Comparison of ENCODE assay signal across 13 cellular contexts in the genomic region with DNA sequence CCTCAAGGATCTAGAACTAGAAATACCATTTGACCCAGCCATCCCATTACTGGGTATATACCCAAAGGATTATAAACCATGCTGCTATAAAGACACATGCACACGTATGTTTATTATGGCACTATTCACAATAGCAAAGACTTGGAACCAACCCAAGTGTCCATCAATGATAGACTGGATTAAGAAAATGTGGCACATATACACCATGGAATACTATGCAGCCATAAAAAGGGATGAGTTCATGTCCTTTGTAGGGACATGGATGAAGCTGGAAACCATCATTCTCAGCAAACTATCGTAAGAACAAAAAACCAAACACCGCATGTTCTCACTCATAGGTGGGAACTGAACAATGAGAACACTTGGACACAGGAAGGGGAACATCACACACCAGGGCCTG. TPM values are rescaled to one million over a fixed set of nuclear protein-coding genes. Genes with fewer than 3 reads are reported as not detected.
DNase-seq lines count a peak whose midpoint lies in the region; ATAC-seq, FAIRE-seq and TF ChIP-seq lines count a peak whose summit lies in the region.
"Not testable (repeated sequence)": the region's sequence is repeated elsewhere in the genome, so short reads cannot be mapped to it uniquely, and the experiment has no call there.
"Had no signal": no experiment of that assay in that cellular context is flagged by ENCODE, and none has a peak within 500 bp of the region (broad histone marks: within the 10 kb centered on the region; RNA-seq: fewer than 3 reads in every experiment).

No MANE protein-coding gene starts in this region.

- H3K79me2 ChIP-seq in PC-9 (ENCODE audit: low read depth): peaks cover 19% of the 10 kb centered on the region; the same call in 1 of the 2 replicates
- H3K79me2 ChIP-seq in K562 (ENCODE audit: control insufficient read depth, insufficient read depth, low read length): peaks cover 29% of the 10 kb centered on the region

- H3K27ac Mint-ChIP-seq in CD4-positive, CD25-positive, alpha-beta regulatory T cell; glutamatergic neuron (ENCODE audit: unreplicated experiment); nephron progenitor cell; progenitor cell of endocrine pancreas: not testable (repeated sequence)
- H3K27ac Mint-ChIP-seq in activated naive CD4-positive, alpha-beta T cell treated with anti-CD3 and anti-CD28 coated beads, Interleukin-2, amount 50 U/mL, for 24 hours: peak overlapping the region; percentile 70

- not testable (repeated sequence) for ATAC-seq in CD4-positive, CD25-positive, alpha-beta regulatory T cell (ENCODE audit: low read depth in 2 of 2); K562

- H3K27me3 Mint-ChIP-seq in CD4-positive, CD25-positive, alpha-beta regulatory T cell; activated naive CD4-positive, alpha-beta T cell treated with anti-CD3 and anti-CD28 coated beads, Interleukin-2, amount 50 U/mL, for 24 hours; glutamatergic neuron (ENCODE audit: unreplicated experiment); nephron progenitor cell (ENCODE audit: low read depth, poor library complexity); progenitor cell of endocrine pancreas: not testable (repeated sequence)

- peak overlapping the region in 3 of 4 donors; percentile 32 to 66 (median 57) for H3K4me3 Mint-ChIP-seq in CD4-positive, CD25-positive, alpha-beta regulatory T cell
- H3K4me3 Mint-ChIP-seq in activated naive CD4-positive, alpha-beta T cell treated with anti-CD3 and anti-CD28 coated beads, Interleukin-2, amount 50 U/mL, for 24 hours: not testable (repeated sequence)
- H3K4me3 Mint-ChIP-seq in glutamatergic neuron (ENCODE audit: unreplicated experiment) (peak overlapping the region; percentile 68), nephron progenitor cell (peak overlapping the region; percentile 54), progenitor cell of endocrine pancreas (ENCODE audit: low read depth) (peak overlapping the region; percentile 42)

- H3K9ac ChIP-seq in K562 (ENCODE audit: insufficient read depth in 1 of 2, low read depth in 2 of 2, low read length in 2 of 2): not testable (repeated sequence)

- H3K4me3 ChIP-seq in CD4-positive, CD25-positive, alpha-beta regulatory T cell (ENCODE audit: low read depth, low read length); PC-9; K562: not testable (repeated sequence)

- intact Hi-C loops in PC-9 (cut with micrococcal nuclease; ENCODE audit: unreplicated experiment); K562 (cut with micrococcal nuclease): not testable (repeated sequence)

- not testable (repeated sequence) for TF ChIP-seq CTCF in PC-9 (conservative IDR thresholded peaks at IDR 0.05); K562 (IDR thresholded peaks at IDR 0.05 in 2 of 3, conservative IDR thresholded peaks at IDR 0.05 in 1 of 3; ENCODE audit: insufficient read depth in 2 of 3, low read depth in 1 of 3, low read length in 3 of 3); glutamatergic neuron (IDR thresholded peaks at IDR 0.05; ENCODE audit: partially characterized antibody, unreplicated experiment); nephron progenitor cell (IDR thresholded peaks at IDR 0.05); progenitor cell of endocrine pancreas (IDR thresholded peaks at IDR 0.05; ENCODE audit: unreplicated experiment)

- not testable (repeated sequence) for H3K27ac ChIP-seq in CD4-positive, CD25-positive, alpha-beta regulatory T cell (ENCODE audit: insufficient read depth, low read length, poor library complexity, severe bottlenecking); PC-9; K562 (ENCODE audit: extremely low read depth, low read depth, low read length)

- H3K9me3 Mint-ChIP-seq in CD4-positive, CD25-positive, alpha-beta regulatory T cell; activated naive CD4-positive, alpha-beta T cell treated with anti-CD3 and anti-CD28 coated beads, Interleukin-2, amount 50 U/mL, for 24 hours; glutamatergic neuron (ENCODE audit: unreplicated experiment); nephron progenitor cell; progenitor cell of endocrine pancreas (ENCODE audit: low read depth): not testable (repeated sequence)

- in situ Hi-C loops in K562 (cut with MboI): not testable (repeated sequence)

- peaks cover 12% of the 10 kb centered on the region for H3K36me3 Mint-ChIP-seq in CD4-positive, CD25-positive, alpha-beta regulatory T cell
- not testable (repeated sequence) for H3K36me3 Mint-ChIP-seq in activated naive CD4-positive, alpha-beta T cell treated with anti-CD3 and anti-CD28 coated beads, Interleukin-2, amount 50 U/mL, for 24 hours; glutamatergic neuron (ENCODE audit: unreplicated experiment)
- H3K36me3 Mint-ChIP-seq in nephron progenitor cell (ENCODE audit: low read depth) (peaks cover 39% of the 10 kb centered on the region), progenitor cell of endocrine pancreas (ENCODE audit: insufficient read depth) (peaks cover 18% of the 10 kb centered on the region)

- POLR2A ChIA-PET in PC-9 (lab: Charles Lee; ENCODE audit: unreplicated experiment): not testable (repeated sequence)
- POLR2A ChIA-PET in K562 (lab: Yijun Ruan, JAX): interaction anchor here (0.6 to 3.4 kb wide), 3 partner anchors 8 to 142 kb away, joined by 3 to 22 read pairs (median 5); no protein-coding TSS in a partner anchor

- H3K36me3 ChIP-seq in CD4-positive, CD25-positive, alpha-beta regulatory T cell (ENCODE audit: control insufficient read depth, insufficient read depth, low read length); PC-9 (ENCODE audit: low read depth): not testable (repeated sequence)
- peaks cover 14% of the 10 kb centered on the region; the same call in 2 of the 3 replicates for H3K36me3 ChIP-seq in K562 (ENCODE audit: control insufficient read depth, insufficient read depth, low read length)

- not testable (repeated sequence) for H3F3A ChIP-seq in PC-9 (ENCODE audit: insufficient read depth, low read depth)

- not testable (repeated sequence) for H3K4me2 ChIP-seq in PC-9; K562 (ENCODE audit: insufficient read depth, low read length)

- not testable (repeated sequence) for TF ChIP-seq RAD21 in K562 (CRISPR knock-in tag; conservative IDR thresholded peaks at IDR 0.05 in 1 of 2, IDR thresholded peaks at IDR 0.05 in 1 of 2)

- BruUV-seq in PC-9 (replicated peaks; lab: Mats Ljungman, UMichigan): TSS peak; percentile 0
- BruUV-seq in K562 (replicated peaks; lab: Mats Ljungman, UMichigan): not testable (repeated sequence)

- not testable (repeated sequence) for H3K9me3 ChIP-seq in CD4-positive, CD25-positive, alpha-beta regulatory T cell (ENCODE audit: control insufficient read depth in 2 of 2, low read length in 2 of 2); PC-9 (ENCODE audit: insufficient read depth, low read depth); K562 (replicated peaks; ENCODE audit: control insufficient read depth, insufficient read depth, low read depth, low read length)

- DNase-seq in CD4-positive, CD25-positive, alpha-beta regulatory T cell; PC-9; K562 (ENCODE audit: extremely low read depth in 1 of 4, low spot score in 3 of 4); glutamatergic neuron; nephron progenitor cell; progenitor cell of endocrine pancreas (ENCODE audit: low spot score, unreplicated experiment): not testable (repeated sequence)

- not testable (repeated sequence) for H3K9me1 ChIP-seq in K562 (ENCODE audit: control insufficient read depth, insufficient read depth, low read length)

- not testable (repeated sequence) for TF ChIP-seq POLR2A in K562 (conservative IDR thresholded peaks at IDR 0.05)

- H4K20me1 ChIP-seq in PC-9 (ENCODE audit: insufficient read depth); K562 (replicated peaks; ENCODE audit: control insufficient read depth, insufficient read depth, low read length): not testable (repeated sequence)

- H2AFZ ChIP-seq in PC-9; K562 (ENCODE audit: low read depth, low read length): not testable (repeated sequence)

- peaks cover 20 to 36% (median 27%) of the 10 kb centered on the region in 4 donors for H3K4me1 Mint-ChIP-seq in CD4-positive, CD25-positive, alpha-beta regulatory T cell
- peaks cover 25% of the 10 kb centered on the region for H3K4me1 Mint-ChIP-seq in activated naive CD4-positive, alpha-beta T cell treated with anti-CD3 and anti-CD28 coated beads, Interleukin-2, amount 50 U/mL, for 24 hours
- H3K4me1 Mint-ChIP-seq in glutamatergic neuron (ENCODE audit: low read depth, unreplicated experiment); progenitor cell of endocrine pancreas (ENCODE audit: low read depth): not testable (repeated sequence)
- peaks cover 18% of the 10 kb centered on the region for H3K4me1 Mint-ChIP-seq in nephron progenitor cell

- not testable (repeated sequence) for H3K27me3 ChIP-seq in CD4-positive, CD25-positive, alpha-beta regulatory T cell (ENCODE audit: control insufficient read depth, insufficient read depth, low read length); PC-9 (ENCODE audit: insufficient read depth, low read depth); K562 (ENCODE audit: control insufficient read depth in 2 of 2, insufficient read depth in 2 of 2, low read length in 2 of 2)

- CTCF ChIA-PET in PC-9 (lab: Charles Lee); K562 (lab: Yijun Ruan, JAX; ENCODE audit: low intra/inter-chr PET ratio): not testable (repeated sequence)

- WGBS in K562 (ENCODE audit: insufficient coverage, low coverage, missing lambda C conversion rate): 100% methylated on average over 1 of the region's 3 CpGs

- not testable (repeated sequence) for FAIRE-seq in K562 (lab: Jason Lieb, UNC)

- peaks cover 19% of the 10 kb centered on the region for H3K4me1 ChIP-seq in CD4-positive, CD25-positive, alpha-beta regulatory T cell (ENCODE audit: control insufficient read depth, insufficient read depth, low read length, poor library complexity, severe bottlenecking)
- peaks cover 21% of the 10 kb centered on the region for H3K4me1 ChIP-seq in PC-9 (replicated peaks; ENCODE audit: insufficient read depth)
- H3K4me1 ChIP-seq in K562 (replicated peaks in 1 of 2; ENCODE audit: control insufficient read depth in 2 of 2, insufficient read depth in 2 of 2, low read length in 2 of 2): peaks cover 16 to 23% of the 10 kb centered on the region in 2 experiments

- H3K9me2 ChIP-seq in PC-9 (ENCODE audit: insufficient read depth): not testable (repeated sequence)

- TF ChIP-seq EP300 in K562 (IDR thresholded peaks at IDR 0.05; ENCODE audit: low read length): not testable (repeated sequence)

RNA-seq across cellular contexts. Expression of a gene that starts 2.1 kb away (rescaled TPM):
- 4.9 TPM for total RNA-seq in CD4-positive, CD25-positive, alpha-beta regulatory T cell
- polyA plus RNA-seq in CD4-positive, CD25-positive, alpha-beta regulatory T cell: 1 to 10 TPM; 2.8 to 4.1 (median 3.5) TPM
- total RNA-seq in PC-9 (2021) (20.8 and 31.2 TPM in 2 replicates), K562 (2014; rRNA removed) (15.7 and 18.2 TPM in 2 replicates), K562 (2014; rRNA removed; fragmentation: Illumina TruSeq; extraction: Trizol) (23.7 and 25.0 TPM in 2 replicates), K562 (2015; rRNA removed; fragmentation: Illumina TruSeq; extraction: Trizol) (22.2 and 23.7 TPM in 2 replicates), K562 (2021) (20.5 and 22.5 TPM in 2 replicates), glutamatergic neuron (ENCODE audit: unreplicated experiment) (4.9 TPM), progenitor cell of endocrine pancreas (10.4 and 12.9 TPM in 2 replicates)
- 68.5 and 80.5 TPM in 2 replicates for total RNA-seq in K562 (2011; cell fraction: chromatin; rRNA removed; ENCODE audit: low replicate concordance)
- 66.4 and 81.6 TPM in 2 replicates for total RNA-seq in K562 (2011; cell fraction: nucleolus; rRNA removed)
- 80.8 and 97.2 TPM in 2 replicates for total RNA-seq in K562 (2011; cell fraction: nucleoplasm; rRNA removed)
- polyA plus RNA-seq in K562 (2011; rRNA removed) (15.3 and 24.9 TPM in 2 replicates), K562 (2014; fragmentation: Illumina TruSeq; extraction: Trizol) (25.3 and 31.4 TPM in 2 replicates), K562 (2014; fragmentation: Nextera tagmentation; extraction: Ambion mirVana) (10 to 100 TPM in 1 of 2 experiments, 1 to 10 TPM in 1; 8.0 to 12.9 TPM), K562 (2014; rRNA removed) (16.6 and 20.3 TPM in 2 replicates)
- 13.2 and 16.1 TPM in 2 replicates for polyA plus RNA-seq in K562 (2011; cell fraction: cytosol; rRNA removed)
- 28.4 and 45.9 TPM in 2 replicates for polyA plus RNA-seq in K562 (2011; cell fraction: nucleus; rRNA removed)
- 15.9 and 21.3 TPM in 2 replicates for polyA plus RNA-seq in K562 (2012)
- polyA minus RNA-seq in K562 (2011; rRNA and poly(A)+ RNA removed): 21.4 and 35.1 TPM in 2 replicates
- polyA minus RNA-seq in K562 (2011; cell fraction: cytosol; rRNA and poly(A)+ RNA removed): 14.4 and 16.4 TPM in 2 replicates
- polyA minus RNA-seq in K562 (2011; cell fraction: nucleus; rRNA and poly(A)+ RNA removed): 24.0 and 28.0 TPM in 2 replicates

RNA-seq across cellular contexts. Expression of a gene that starts 2.4 kb away (rescaled TPM):
- total RNA-seq in CD4-positive, CD25-positive, alpha-beta regulatory T cell: 24.4 TPM
- polyA plus RNA-seq in CD4-positive, CD25-positive, alpha-beta regulatory T cell: 100 to 1,000 TPM in 2 of 4 donors, 10 to 100 TPM in 2; 82.7 to 126 (median 98.9) TPM
- 32.3 and 32.6 TPM in 2 replicates for total RNA-seq in PC-9 (2021)
- total RNA-seq in K562 (2011; cell fraction: chromatin; rRNA removed; ENCODE audit: low replicate concordance): 6.8 and 15.4 TPM in 2 replicates
- total RNA-seq in K562 (2011; cell fraction: nucleolus; rRNA removed): 7.5 and 9.5 TPM in 2 replicates
- 9.6 and 14.4 TPM in 2 replicates for total RNA-seq in K562 (2011; cell fraction: nucleoplasm; rRNA removed)
- total RNA-seq in K562 (2014; rRNA removed): 32.6 and 44.7 TPM in 2 replicates
- 46.5 and 48.3 TPM in 2 replicates for total RNA-seq in K562 (2014; rRNA removed; fragmentation: Illumina TruSeq; extraction: Trizol)
- 41.1 and 44.5 TPM in 2 replicates for total RNA-seq in K562 (2015; rRNA removed; fragmentation: Illumina TruSeq; extraction: Trizol)
- 31.7 and 36.0 TPM in 2 replicates for total RNA-seq in K562 (2021)
- polyA plus RNA-seq in K562 (2011; rRNA removed): 42.8 and 49.4 TPM in 2 replicates
- polyA plus RNA-seq in K562 (2011; cell fraction: cytosol; rRNA removed): 12.9 and 26.0 TPM in 2 replicates
- polyA plus RNA-seq in K562 (2011; cell fraction: nucleus; rRNA removed): 7.9 and 14.9 TPM in 2 replicates
- 43.0 and 46.8 TPM in 2 replicates for polyA plus RNA-seq in K562 (2012)
- polyA plus RNA-seq in K562 (2014; fragmentation: Illumina TruSeq; extraction: Trizol): 49.7 and 53.2 TPM in 2 replicates
- polyA plus RNA-seq in K562 (2014; fragmentation: Nextera tagmentation; extraction: Ambion mirVana): 10 to 100 TPM; 37.9 TPM
- polyA plus RNA-seq in K562 (2014; rRNA removed): 32.6 and 40.0 TPM in 2 replicates
- polyA minus RNA-seq in K562 (2011; rRNA and poly(A)+ RNA removed): 19.4 and 19.7 TPM in 2 replicates
- polyA minus RNA-seq in K562 (2011; cell fraction: cytosol; rRNA and poly(A)+ RNA removed): 3.7 and 6.6 TPM in 2 replicates
- 2.6 and 5.1 TPM in 2 replicates for polyA minus RNA-seq in K562 (2011; cell fraction: nucleus; rRNA and poly(A)+ RNA removed)
- total RNA-seq in glutamatergic neuron (ENCODE audit: unreplicated experiment): 100 TPM
- 58.4 and 65.8 TPM in 2 replicates for total RNA-seq in progenitor cell of endocrine pancreas

RNA-seq across cellular contexts. Expression of a gene that starts 30.0 kb away (rescaled TPM):
- total RNA-seq in CD4-positive, CD25-positive, alpha-beta regulatory T cell: 1.1 TPM
- polyA plus RNA-seq in CD4-positive, CD25-positive, alpha-beta regulatory T cell: under 1 TPM in 1 of 4 donors, not detected in 3; 0.12 TPM
- total RNA-seq in PC-9 (2021): 0.28 and 1.0 TPM in 2 replicates
- 0.53 and 2.8 TPM in 2 replicates for total RNA-seq in K562 (2011; cell fraction: chromatin; rRNA removed; ENCODE audit: low replicate concordance)
- 1.0 and 1.2 TPM in 2 replicates for total RNA-seq in K562 (2011; cell fraction: nucleolus; rRNA removed)
- total RNA-seq in K562 (2011; cell fraction: nucleoplasm; rRNA removed): 1.4 and 1.8 TPM in 2 replicates
- 0.08 and 0.09 TPM in 2 replicates for total RNA-seq in K562 (2014; rRNA removed)
- total RNA-seq in K562 (2014; rRNA removed; fragmentation: Illumina TruSeq; extraction: Trizol): 0.18 and 0.22 TPM in 2 replicates
- total RNA-seq in K562 (2015; rRNA removed; fragmentation: Illumina TruSeq; extraction: Trizol): 0.04 and 0.22 TPM in 2 replicates
- total RNA-seq in K562 (2021): 0.27 and 0.34 TPM in 2 replicates
- polyA plus RNA-seq in K562 (2011; rRNA removed): 0.49 and 0.58 TPM in 2 replicates
- 0.07 and 0.19 TPM in 2 replicates for polyA plus RNA-seq in K562 (2011; cell fraction: cytosol; rRNA removed)
- 0.61 and 1.6 TPM in 2 replicates for polyA plus RNA-seq in K562 (2011; cell fraction: nucleus; rRNA removed)
- 0.14 and 0.35 TPM in 2 replicates for polyA plus RNA-seq in K562 (2012)
- 0.21 and 0.27 TPM in 2 replicates for polyA plus RNA-seq in K562 (2014; fragmentation: Illumina TruSeq; extraction: Trizol)
- polyA plus RNA-seq in K562 (2014; fragmentation: Nextera tagmentation; extraction: Ambion mirVana): under 1 TPM; 0.18 to 0.21 TPM
- polyA plus RNA-seq in K562 (2014; rRNA removed): 0.09 TPM in 2 replicates
- polyA minus RNA-seq in K562 (2011; rRNA and poly(A)+ RNA removed): 0.25 and 0.75 TPM in 2 replicates
- not detected in 2 replicates for polyA minus RNA-seq in K562 (2011; cell fraction: cytosol; rRNA and poly(A)+ RNA removed)
- polyA minus RNA-seq in K562 (2011; cell fraction: nucleus; rRNA and poly(A)+ RNA removed): 0.54 and 0.78 TPM in 2 replicates
- total RNA-seq in glutamatergic neuron (ENCODE audit: unreplicated experiment): 0.32 TPM
- total RNA-seq in progenitor cell of endocrine pancreas: 0.42 and 0.48 TPM in 2 replicates
- total RNA-seq: A172, Daoy, G401 had no signal
- polyA plus RNA-seq: BJ; CD4-positive, alpha-beta memory T cell; CD8-positive, alpha-beta memory T cell had no signal

RNA-seq across cellular contexts. Expression of a gene that starts 31.6 kb away (rescaled TPM):
- total RNA-seq in CD4-positive, CD25-positive, alpha-beta regulatory T cell: 5.3 TPM
- polyA plus RNA-seq in CD4-positive, CD25-positive, alpha-beta regulatory T cell: 10 to 100 TPM in 1 of 4 donors, 1 to 10 TPM in 3; 7.6 to 13.7 (median 9.7) TPM
- total RNA-seq in PC-9 (2021) (11.4 and 14.6 TPM in 2 replicates), K562 (2014; rRNA removed) (14.8 and 17.4 TPM in 2 replicates), K562 (2014; rRNA removed; fragmentation: Illumina TruSeq; extraction: Trizol) (10.8 and 11.8 TPM in 2 replicates), K562 (2015; rRNA removed; fragmentation: Illumina TruSeq; extraction: Trizol) (9.2 and 10.7 TPM in 2 replicates), K562 (2021) (11.7 and 15.2 TPM in 2 replicates), glutamatergic neuron (ENCODE audit: unreplicated experiment) (9.5 TPM), progenitor cell of endocrine pancreas (18.1 and 18.8 TPM in 2 replicates)
- 18.1 and 22.3 TPM in 2 replicates for total RNA-seq in K562 (2011; cell fraction: chromatin; rRNA removed; ENCODE audit: low replicate concordance)
- total RNA-seq in K562 (2011; cell fraction: nucleolus; rRNA removed): 12.2 and 16.0 TPM in 2 replicates
- total RNA-seq in K562 (2011; cell fraction: nucleoplasm; rRNA removed): 13.1 and 18.3 TPM in 2 replicates
- polyA plus RNA-seq in K562 (2011; rRNA removed) (11.6 and 11.9 TPM in 2 replicates), K562 (2014; fragmentation: Illumina TruSeq; extraction: Trizol) (19.0 and 21.6 TPM in 2 replicates), K562 (2014; fragmentation: Nextera tagmentation; extraction: Ambion mirVana) (10 to 100 TPM; 20.0 to 30.4 TPM), K562 (2014; rRNA removed) (10.7 and 14.0 TPM in 2 replicates)
- polyA plus RNA-seq in K562 (2011; cell fraction: cytosol; rRNA removed): 11.9 and 13.0 TPM in 2 replicates
- polyA plus RNA-seq in K562 (2011; cell fraction: nucleus; rRNA removed): 30.8 and 50.7 TPM in 2 replicates
- 12.4 and 15.2 TPM in 2 replicates for polyA plus RNA-seq in K562 (2012)
- polyA minus RNA-seq in K562 (2011; rRNA and poly(A)+ RNA removed): 6.7 and 7.1 TPM in 2 replicates
- 2.5 and 3.7 TPM in 2 replicates for polyA minus RNA-seq in K562 (2011; cell fraction: cytosol; rRNA and poly(A)+ RNA removed)
- 11.0 and 16.6 TPM in 2 replicates for polyA minus RNA-seq in K562 (2011; cell fraction: nucleus; rRNA and poly(A)+ RNA removed)

RNA-seq across cellular contexts. Expression of a gene that starts 47.8 kb away (rescaled TPM):
- total RNA-seq in CD4-positive, CD25-positive, alpha-beta regulatory T cell: 14.3 TPM
- 10 to 100 TPM in 1 of 4 donors, 1 to 10 TPM in 3; 3.8 to 12.7 (median 6.0) TPM for polyA plus RNA-seq in CD4-positive, CD25-positive, alpha-beta regulatory T cell
- 5.6 and 8.3 TPM in 2 replicates for total RNA-seq in PC-9 (2021)
- total RNA-seq in K562 (2011; cell fraction: chromatin; rRNA removed; ENCODE audit: low replicate concordance): 18.1 and 39.6 TPM in 2 replicates
- 13.2 and 14.9 TPM in 2 replicates for total RNA-seq in K562 (2011; cell fraction: nucleolus; rRNA removed)
- total RNA-seq in K562 (2011; cell fraction: nucleoplasm; rRNA removed): 26.0 and 38.0 TPM in 2 replicates
- total RNA-seq in K562 (2014; rRNA removed): 3.5 and 5.7 TPM in 2 replicates
- total RNA-seq in K562 (2014; rRNA removed; fragmentation: Illumina TruSeq; extraction: Trizol): 5.2 and 8.1 TPM in 2 replicates
- 5.3 and 5.9 TPM in 2 replicates for total RNA-seq in K562 (2015; rRNA removed; fragmentation: Illumina TruSeq; extraction: Trizol)
- total RNA-seq in K562 (2021): 5.7 and 8.5 TPM in 2 replicates
- 12.5 and 13.9 TPM in 2 replicates for polyA plus RNA-seq in K562 (2011; rRNA removed)
- 4.9 and 5.3 TPM in 2 replicates for polyA plus RNA-seq in K562 (2011; cell fraction: cytosol; rRNA removed)
- polyA plus RNA-seq in K562 (2011; cell fraction: nucleus; rRNA removed): 3.7 and 8.0 TPM in 2 replicates
- 3.3 and 7.4 TPM in 2 replicates for polyA plus RNA-seq in K562 (2012)
- polyA plus RNA-seq in K562 (2014; fragmentation: Illumina TruSeq; extraction: Trizol): 5.4 and 7.1 TPM in 2 replicates
- 1 to 10 TPM in 1 of 2 experiments, under 1 TPM in 1; 0.55 to 1.8 TPM for polyA plus RNA-seq in K562 (2014; fragmentation: Nextera tagmentation; extraction: Ambion mirVana)
- polyA plus RNA-seq in K562 (2014; rRNA removed): 3.4 and 3.5 TPM in 2 replicates
- polyA minus RNA-seq in K562 (2011; rRNA and poly(A)+ RNA removed): 9.5 and 11.0 TPM in 2 replicates
- polyA minus RNA-seq in K562 (2011; cell fraction: cytosol; rRNA and poly(A)+ RNA removed): 1.8 and 2.4 TPM in 2 replicates
- polyA minus RNA-seq in K562 (2011; cell fraction: nucleus; rRNA and poly(A)+ RNA removed): 5.1 and 8.7 TPM in 2 replicates
- 21.6 TPM for total RNA-seq in glutamatergic neuron (ENCODE audit: unreplicated experiment)
- total RNA-seq in progenitor cell of endocrine pancreas: 9.7 and 12.0 TPM in 2 replicates
